In genomic region chr6:2754396-2754795, GRCh38 we compare ENCODE assay signal across 23 cellular contexts.
"Had no signal": no experiment of that assay in that cellular context is flagged by ENCODE, and none has a peak within 500 bp of the region (broad histone marks: within the 10 kb centered on the region; RNA-seq: fewer than 3 reads in every experiment).

No MANE protein-coding gene starts in this region.

- H3K9me3 Mint-ChIP-seq: mesothelial cell of epicardium had no signal

- DNase-seq: dermis blood vessel endothelial cell; dorsolateral prefrontal cortex; effector CD4-positive, alpha-beta T cell; effector memory CD4-positive, alpha-beta T cell; foreskin keratinocyte; gastrocnemius medialis; glutamatergic neuron; head of caudate nucleus; heart right ventricle; hippocampal formation; left cardiac atrium; left lung; left ventricle myocardium superior; lower lobe of right lung; mesenchymal stem cell; mucosa of descending colon; naive B cell had no signal

- H3K9me3 ChIP-seq: esophagus muscularis mucosa, gastrocnemius medialis, heart right ventricle, left lung, lower lobe of right lung, mucosa of descending colon had no signal

- H3K4me3 ChIP-seq: coronary artery, esophagus muscularis mucosa, gastrocnemius medialis, heart right ventricle, left lung, lower lobe of right lung, mucosa of descending colon had no signal

- H3K36me3 ChIP-seq: esophagus muscularis mucosa, gastrocnemius medialis, heart right ventricle, left lung, lower lobe of right lung had no signal

- H3K4me3 Mint-ChIP-seq: mesothelial cell of epicardium had no signal

- ATAC-seq: foreskin keratinocyte, gastrocnemius medialis, heart right ventricle, left cardiac atrium, left lung, left ventricle myocardium superior, lower lobe of right lung, mucosa of descending colon had no signal

- H3K27ac Mint-ChIP-seq: mesothelial cell of epicardium had no signal

- H3K27ac ChIP-seq: coronary artery, esophagus muscularis mucosa, foreskin keratinocyte, heart right ventricle, left lung, lower lobe of right lung had no signal

- H3K4me1 ChIP-seq: foreskin keratinocyte had no signal

- H3K27me3 ChIP-seq: dorsolateral prefrontal cortex, esophagus muscularis mucosa, gastrocnemius medialis, heart right ventricle, left lung had no signal

- H3K36me3 Mint-ChIP-seq: mesothelial cell of epicardium had no signal

- FAIRE-seq: endothelial cell of umbilical vein, islet of Langerhans, keratinocyte had no signal
